Comparison of ENCODE assay signal across 1 cellular context in genomic region chr16:86597126-86597879, GRCh38.
TF ChIP-seq lines count a peak whose summit lies in the region.

No MANE protein-coding gene starts in this region.

TF ChIP-seq in HepG2, 621 proteins besides CTCF, POLR2A, EP300 and RAD21:
- TF ChIP-seq MNT (IDR thresholded peaks at IDR 0.05): peak; percentile 98
- no peak for TF ChIP-seq ZNF441 (CRISPR knock-in tag; IDR thresholded peaks at IDR 0.05; ENCODE audit: borderline replicate concordance)
